28 cellular contexts compared by ENCODE assay signal in the genomic region with DNA sequence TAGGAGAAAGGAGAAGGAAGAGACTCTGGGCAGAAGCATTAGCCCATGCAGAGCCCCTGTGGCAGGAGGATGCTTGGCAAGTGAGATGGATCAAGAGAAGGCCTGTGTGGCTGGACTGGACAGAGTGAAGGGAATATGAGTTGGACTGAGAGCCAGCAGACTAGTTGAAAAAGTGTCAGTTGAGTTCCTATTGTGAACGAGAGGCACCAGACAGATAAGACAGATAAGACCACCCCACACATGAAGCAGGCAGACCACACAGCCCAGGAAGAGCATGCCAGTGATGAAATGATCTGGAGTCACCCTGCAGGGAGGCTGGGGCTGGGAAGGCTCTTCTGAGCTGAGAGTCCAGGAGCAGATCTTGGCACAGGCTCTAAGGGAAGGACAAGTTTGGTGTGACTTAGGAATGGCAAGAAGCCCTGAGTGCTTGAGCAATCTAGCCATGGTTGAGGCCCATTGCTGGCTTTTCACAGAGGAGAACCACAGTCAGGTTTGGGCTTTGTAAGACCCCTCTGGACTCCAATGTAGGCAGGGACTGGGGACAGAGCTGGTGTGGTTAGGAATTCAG. TPM values are rescaled to one million over a fixed set of nuclear protein-coding genes. Genes with fewer than 3 reads are reported as not detected.
DNase-seq lines count a peak whose midpoint lies in the region; ATAC-seq and TF ChIP-seq lines count a peak whose summit lies in the region.
"Had no signal": no experiment of that assay in that cellular context is flagged by ENCODE, and none has a peak within 500 bp of the region (broad histone marks: within the 10 kb centered on the region; RNA-seq: fewer than 3 reads in every experiment).

No MANE protein-coding gene starts in this region.

- DNase-seq in activated CD8-positive, alpha-beta memory T cell treated with anti-CD3 and anti-CD28 coated beads, Interleukin-2, amount 10 ng/mL, durations not matched to agents 7 days and 5 days: peak; percentile 21
- no peak for DNase-seq in activated CD8-positive, alpha-beta memory T cell treated with anti-CD3 and anti-CD28 coated beads, Interleukin-2, amount 50 U/mL, for 48 hours
- peak; percentile 65 for DNase-seq in OCI-M1 (lab: John Stamatoyannopoulos, UW)
- DNase-seq in endodermal cell: peak; percentile 34
- DNase-seq in vagina (ENCODE audit: extremely low spot score in 2 of 2): peak; percentile 67 to 77
- no peak for DNase-seq in COLO829 (ENCODE audit: low spot score)
- DNase-seq in NK-92 (lab: John Stamatoyannopoulos, UW; ENCODE audit: unreplicated experiment): no peak
- DNase-seq: CD4-positive, CD25-positive, alpha-beta regulatory T cell; COR-L47; DMS79; EL; GDM1; H9; Karpas-422; NCI-H1092; NCI-H1417 treated with DMSO at 0.1 percent for 48 hours; NCI-H1694 treated with DMSO at 0.1 percent for 48 hours; NCI-H2081; NCI-H2227 treated with DMSO at 0.1 percent for 48 hours; NCI-H69; Peyer's patch; SIG-M5 had no signal

- ATAC-seq in activated CD8-positive, alpha-beta memory T cell treated with anti-CD3 and anti-CD28 coated beads, Interleukin-2, amount 10 ng/mL, durations not matched to agents 7 days and 5 days: no peak
- ATAC-seq: HepG2 had no signal

- TF ChIP-seq POLR2A in vagina (IDR thresholded peaks at IDR 0.05): no peak

- CTCF ChIA-PET in activated CD8-positive, alpha-beta memory T cell treated with anti-CD3 and anti-CD28 coated beads, Interleukin-2, amount 10 ng/mL, durations not matched to agents 7 days and 5 days (lab: Charles Lee): no interaction called here

- WGBS in endodermal cell (ENCODE audit: insufficient coverage in 1 of 2, insufficient read length in 1 of 2), 2 experiments: 100% methylated on average over 1 of the region's 1 CpG; no CpG with 5 or more reads in 1 of the 2 experiments

- H3K9me3 Mint-ChIP-seq in activated CD8-positive, alpha-beta memory T cell treated with anti-CD3 and anti-CD28 coated beads, Interleukin-2, amount 10 ng/mL, durations not matched to agents 7 days and 5 days (ENCODE audit: low read depth): no peaks in the 10 kb centered on the region
- no peaks in the 10 kb centered on the region for H3K9me3 Mint-ChIP-seq in endodermal cell
- H3K9me3 Mint-ChIP-seq: CD4-positive, CD25-positive, alpha-beta regulatory T cell had no signal

- TF ChIP-seq CTCF in endodermal cell (conservative IDR thresholded peaks at IDR 0.05) (no peak), vagina (IDR thresholded peaks at IDR 0.05) (no peak)

- H3K27ac ChIP-seq in endodermal cell (ENCODE audit: low read depth, low read length): no peak overlapping the region
- H3K27ac ChIP-seq in vagina: no peak overlapping the region
- H3K27ac ChIP-seq: BLaER1, Peyer's patch, SK-N-MC had no signal

- H3K4me3 ChIP-seq in endodermal cell (ENCODE audit: low read length): no peak overlapping the region
- H3K4me3 ChIP-seq in vagina: no peak overlapping the region
- H3K4me3 ChIP-seq: BLaER1, Peyer's patch, SK-N-MC had no signal

- no peaks in the 10 kb centered on the region for H3K9me3 ChIP-seq in endodermal cell (ENCODE audit: control insufficient read depth, low read length)
- no peaks in the 10 kb centered on the region for H3K9me3 ChIP-seq in vagina
- H3K9me3 ChIP-seq: BLaER1, Peyer's patch had no signal

- intact Hi-C loops in vagina (cut with DNase I): no loop called here

- peaks cover 24% of the 10 kb centered on the region for H3K4me1 ChIP-seq in endodermal cell (ENCODE audit: control insufficient read depth, insufficient read depth, low read length)
- no peaks in the 10 kb centered on the region for H3K4me1 ChIP-seq in vagina
- H3K4me1 ChIP-seq: Peyer's patch had no signal

- H3K9ac ChIP-seq in endodermal cell (ENCODE audit: extremely low read depth, low read length, poor library complexity, severe bottlenecking): no peak overlapping the region
- H3K9ac ChIP-seq: BLaER1 had no signal

- no peaks in the 10 kb centered on the region for H3K27me3 ChIP-seq in endodermal cell (ENCODE audit: control insufficient read depth, insufficient read depth, low read length, poor library complexity, severe bottlenecking)
- no peaks in the 10 kb centered on the region for H3K27me3 ChIP-seq in vagina
- H3K27me3 ChIP-seq: BLaER1, Peyer's patch had no signal

- H3K27me3 Mint-ChIP-seq in activated CD8-positive, alpha-beta memory T cell treated with anti-CD3 and anti-CD28 coated beads, Interleukin-2, amount 10 ng/mL, durations not matched to agents 7 days and 5 days: peaks cover 3% of the 10 kb centered on the region
- peaks cover 12% of the 10 kb centered on the region for H3K27me3 Mint-ChIP-seq in endodermal cell (ENCODE audit: insufficient read depth)

- H3K4me1 Mint-ChIP-seq in activated CD8-positive, alpha-beta memory T cell treated with anti-CD3 and anti-CD28 coated beads, Interleukin-2, amount 10 ng/mL, durations not matched to agents 7 days and 5 days: no peaks in the 10 kb centered on the region
- H3K4me1 Mint-ChIP-seq in endodermal cell: peaks cover 46% of the 10 kb centered on the region
- H3K4me1 Mint-ChIP-seq: CD4-positive, CD25-positive, alpha-beta regulatory T cell had no signal

- H3K36me3 Mint-ChIP-seq in activated CD8-positive, alpha-beta memory T cell treated with anti-CD3 and anti-CD28 coated beads, Interleukin-2, amount 10 ng/mL, durations not matched to agents 7 days and 5 days: no peaks in the 10 kb centered on the region
- no peaks in the 10 kb centered on the region for H3K36me3 Mint-ChIP-seq in endodermal cell (ENCODE audit: low read depth)
- H3K36me3 Mint-ChIP-seq: CD4-positive, CD25-positive, alpha-beta regulatory T cell had no signal

- H3K4me3 Mint-ChIP-seq in activated CD8-positive, alpha-beta memory T cell treated with anti-CD3 and anti-CD28 coated beads, Interleukin-2, amount 10 ng/mL, durations not matched to agents 7 days and 5 days: no peak overlapping the region
- H3K4me3 Mint-ChIP-seq in endodermal cell: no peak overlapping the region
- H3K4me3 Mint-ChIP-seq: CD4-positive, CD25-positive, alpha-beta regulatory T cell; H9 had no signal

- H3K36me3 ChIP-seq in endodermal cell (ENCODE audit: control insufficient read depth, insufficient read depth, low read length) (no peaks in the 10 kb centered on the region), vagina (no peaks in the 10 kb centered on the region)
- H3K36me3 ChIP-seq: BLaER1, Peyer's patch had no signal

- no peak overlapping the region for H3K27ac Mint-ChIP-seq in activated CD8-positive, alpha-beta memory T cell treated with anti-CD3 and anti-CD28 coated beads, Interleukin-2, amount 10 ng/mL, durations not matched to agents 7 days and 5 days
- H3K27ac Mint-ChIP-seq in endodermal cell: no peak overlapping the region
- H3K27ac Mint-ChIP-seq: CD4-positive, CD25-positive, alpha-beta regulatory T cell had no signal

RNA-seq across cellular contexts. Expression of a gene that starts 10.6 kb away (rescaled TPM):
- total RNA-seq in activated CD8-positive, alpha-beta memory T cell treated with anti-CD3 and anti-CD28 coated beads, Interleukin-2, amount 10 ng/mL, durations not matched to agents 7 days and 5 days: not detected
- total RNA-seq in endodermal cell (1 to 10 TPM; 2.5 to 5.9 TPM), vagina (0.49 TPM)
- polyA plus RNA-seq in endodermal cell (2013, experiment 1 of 2): 1.6 TPM
- 0.79 TPM for polyA plus RNA-seq in endodermal cell (2013, experiment 2 of 2)
- total RNA-seq: A172; CD4-positive, CD25-positive, alpha-beta regulatory T cell; NCI-H460; OCI-LY7 had no signal
- polyA plus RNA-seq: CD4-positive, CD25-positive, alpha-beta regulatory T cell had no signal

Comparison
In these comparisons a context has a peak if more than half of its experiments do, and no peak if none do; other contexts are left out.
1. DNase-seq: peak in activated CD8-positive, alpha-beta memory T cell treated with anti-CD3 and anti-CD28 coated beads, Interleukin-2, amount 10 ng/mL, durations not matched to agents 7 days and 5 days (single experiment), OCI-M1 (single experiment), endodermal cell (single experiment) and vagina (2 of 2); none in activated CD8-positive, alpha-beta memory T cell treated with anti-CD3 and anti-CD28 coated beads, Interleukin-2, amount 50 U/mL, for 48 hours (single experiment), COLO829 (single experiment) and NK-92 (single experiment).